ENCODE assay signal across 23 cellular contexts in the genomic region with DNA sequence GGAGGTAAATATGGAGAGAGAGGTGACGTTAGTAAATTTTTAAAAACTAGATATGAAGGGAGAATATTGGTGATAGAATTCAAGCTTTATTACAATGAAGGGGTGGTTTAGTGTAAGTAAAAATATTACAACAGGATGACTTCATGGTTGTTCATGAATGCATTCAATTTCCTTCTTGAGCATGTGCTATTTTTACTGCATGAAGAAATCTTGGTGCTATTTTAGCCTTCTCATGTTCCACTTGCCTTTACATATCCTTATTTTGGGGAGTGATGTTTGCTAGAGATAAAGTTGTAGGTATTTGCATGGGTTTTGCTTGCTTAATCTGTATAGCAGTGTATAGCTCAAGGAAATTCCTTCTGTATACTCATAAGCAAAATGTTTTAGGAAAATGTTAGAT.
"Had no signal": no experiment of that assay in that cellular context is flagged by ENCODE, and none has a peak within 500 bp of the region (broad histone marks: within the 10 kb centered on the region; RNA-seq: fewer than 3 reads in every experiment).

No MANE protein-coding gene starts in this region.

- H3K27ac ChIP-seq: adrenal gland, ascending aorta, brain microvascular endothelial cell, right lobe of liver, thoracic aorta had no signal

- ATAC-seq: activated CD4-positive, alpha-beta T cell treated with anti-CD3 and anti-CD28 coated beads for 36 hours; activated naive CD4-positive, alpha-beta T cell treated with anti-CD3 and anti-CD28 coated beads, Interleukin-2, amount 50 U/mL, for 72 hours; activated T-helper 17 cell treated with anti-CD3 and anti-CD28 coated beads, Interleukin-2, amount 50 U/mL, for 72 hours; left colon; right lobe of liver; stimulated activated naive B cell treated with anti-CD40 and anti-IgM and Interleukin-4, amounts not matched to agents 10 μg/mL and 1 μg/mL and 100 μg/mL, for 72 hours; WTC11 had no signal

- H3K36me3 ChIP-seq: adrenal gland, ascending aorta, brain microvascular endothelial cell, right lobe of liver, thoracic aorta had no signal

- H3K27me3 ChIP-seq: adrenal gland, ascending aorta, brain microvascular endothelial cell, right lobe of liver had no signal

- H3K4me2 ChIP-seq: smooth muscle cell had no signal

- FAIRE-seq: keratinocyte had no signal

- H3K4me1 ChIP-seq: adrenal gland, ascending aorta had no signal

- H3K9me3 ChIP-seq: adrenal gland, ascending aorta, right lobe of liver, thoracic aorta had no signal

- DNase-seq: activated CD4-positive, alpha-beta T cell treated with anti-CD3 and anti-CD28 coated beads for 36 hours; activated CD4-positive, alpha-beta T cell treated with anti-CD3 and anti-CD28 coated beads, Interleukin-2, amount 50 U/mL, for 4 hours; activated CD8-positive, alpha-beta memory T cell treated with anti-CD3 and anti-CD28 coated beads for 24 hours; activated CD8-positive, alpha-beta memory T cell treated with anti-CD3 and anti-CD28 coated beads, Interleukin-2, amount 50 U/mL, for 4 hours; activated T-cell treated with anti-CD3 and anti-CD28 coated beads, Interleukin-2, amount 50 U/mL, for 24 hours; adrenal gland; brain microvascular endothelial cell; cortex of kidney; left colon; occipital lobe; right lobe of liver; stimulated activated CD4-positive, alpha-beta T cell treated with anti-CD3 and anti-CD28 coated beads, Interleukin-2, amount 100 ng/mL, for 48 hours; stimulated activated CD8-positive, alpha-beta memory T cell treated with anti-CD3 and anti-CD28 coated beads, Interleukin-4, amount 100 ng/mL, for 48 hours; stimulated activated naive B cell treated with anti-CD40 and anti-IgM and Interleukin-4, amounts not matched to agents 10 μg/mL and 1 μg/mL and 100 μg/mL, for 72 hours; T-helper 1 cell; T-helper 9 cell had no signal

- H3K4me3 ChIP-seq: adrenal gland, ascending aorta, right lobe of liver, smooth muscle cell, thoracic aorta had no signal
